ENCODE assay signal across 8 cellular contexts in the genomic region with DNA sequence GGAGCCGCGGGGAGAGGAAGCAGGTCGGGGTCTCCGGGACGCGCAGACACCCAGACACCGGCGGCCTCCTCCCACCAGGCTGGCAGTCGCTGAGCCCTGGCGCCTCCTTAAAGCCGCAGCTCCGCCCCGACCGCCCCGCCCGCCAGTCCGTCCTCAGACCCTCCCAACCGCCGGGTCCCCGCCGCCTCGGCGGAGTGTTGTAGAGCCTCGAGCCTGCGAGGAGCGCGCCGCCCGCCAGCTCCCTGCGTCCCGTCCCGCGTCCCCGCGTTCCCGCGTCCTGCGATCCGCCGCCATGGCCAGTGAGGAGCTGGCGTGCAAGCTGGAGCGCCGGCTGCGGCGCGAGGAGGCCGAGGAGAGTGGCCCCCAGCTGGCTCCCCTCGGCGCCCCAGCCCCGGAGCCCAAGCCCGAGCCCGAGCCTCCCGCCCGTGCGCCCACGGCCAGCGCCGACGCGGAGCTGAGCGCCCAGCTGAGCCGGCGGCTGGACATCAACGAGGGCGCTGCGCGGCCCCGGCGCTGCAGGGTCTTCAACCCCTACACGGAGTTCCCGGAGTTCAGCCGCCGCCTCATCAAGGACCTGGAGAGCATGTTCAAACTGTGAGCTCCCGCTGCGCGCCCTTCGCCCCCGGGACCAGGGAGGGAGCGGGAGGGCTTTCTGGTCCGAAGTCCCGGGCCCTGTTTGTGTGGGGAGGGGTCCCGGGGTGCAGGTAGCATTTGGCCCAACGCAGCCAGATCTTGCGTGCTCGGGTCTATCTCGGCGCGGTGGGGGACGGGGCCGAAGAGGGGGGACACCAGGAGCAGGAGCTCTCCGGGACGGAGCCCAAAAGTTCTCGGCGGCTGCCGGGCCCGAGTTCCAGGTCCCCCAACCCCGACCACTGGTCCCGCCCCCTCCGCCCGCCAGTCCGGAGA. TPM values are rescaled to one million over a fixed set of nuclear protein-coding genes. Genes with fewer than 3 reads are reported as not detected.
DNase-seq lines count a peak whose midpoint lies in the region; ATAC-seq, FAIRE-seq and TF ChIP-seq lines count a peak whose summit lies in the region.

TSS of gene EFHD1 (plus strand) at position 192 of the 906 bp plus-strand sequence. CDS start at position 293, 101 bp downstream.

- H4K20me1 ChIP-seq in MM.1S (ENCODE audit: insufficient read depth, low read length), result no peaks in the 10 kb centered on the region
- no peaks in the 10 kb centered on the region for H4K20me1 ChIP-seq in smooth muscle cell (ENCODE audit: low read depth)

- no peaks in the 10 kb centered on the region for H3K27me3 Mint-ChIP-seq in chondrocyte (ENCODE audit: low read depth)

- peak; percentile 89 for DNase-seq in D341Med (ENCODE audit: low spot score)
- peak; percentile 53 for DNase-seq in MM.1S
- peak; percentile 35 for DNase-seq in activated CD4-positive, alpha-beta T cell treated with anti-CD3 and anti-CD28 coated beads for 1 hour
- peak; percentile 98 for DNase-seq in chondrocyte (ENCODE audit: low spot score)
- DNase-seq in kidney, result peak; percentile 96
- peak; percentile 60 for DNase-seq in smooth muscle cell (lab: John Stamatoyannopoulos, UW; ENCODE audit: unreplicated experiment)

- 1% methylated on average over 95 of the region's 101 CpGs for WGBS in smooth muscle cell (ENCODE audit: low lambda C conversion rate)

- H3K4me3 Mint-ChIP-seq in chondrocyte (ENCODE audit: unreplicated experiment), result peak within 1 kb of the TSS; percentile 90

- no peak for FAIRE-seq in kidney (lab: Jason Lieb, UNC)

- no peaks in the 10 kb centered on the region for H3K9me2 ChIP-seq in MM.1S (replicated peaks; ENCODE audit: insufficient read depth, low read length)

- H3K27me3 ChIP-seq in MM.1S (replicated peaks; ENCODE audit: insufficient read depth, low read length) (peaks cover 33% of the 10 kb centered on the region), smooth muscle cell (ENCODE audit: low read depth) (no peaks in the 10 kb centered on the region)

- H3K27ac Mint-ChIP-seq in chondrocyte (ENCODE audit: unreplicated experiment), result peak within 1 kb of the TSS; percentile 91

- no peaks in the 10 kb centered on the region for H3K9me3 Mint-ChIP-seq in chondrocyte (ENCODE audit: low read depth)

- peak within 1 kb of the TSS; percentile 45 for H2AFZ ChIP-seq in MM.1S (ENCODE audit: low read length)
- H2AFZ ChIP-seq in smooth muscle cell (ENCODE audit: low read depth), result peak within 1 kb of the TSS; percentile 99

- H3K9ac ChIP-seq in MM.1S (ENCODE audit: low read length) (peak within 1 kb of the TSS; percentile 16; the same call in 1 of the 2 replicates), kidney (ENCODE audit: low read length in 2 of 2) (peak within 1 kb of the TSS; percentile 73 to 76), smooth muscle cell (ENCODE audit: low read depth) (peak within 1 kb of the TSS; percentile 86)

- intact Hi-C loops in kidney (cut with DNase I), result no loop called here

- peaks cover 48% of the 10 kb centered on the region for H3K4me1 Mint-ChIP-seq in chondrocyte (ENCODE audit: low read depth)

- ATAC-seq in HG02970 (IDR thresholded peaks at IDR 0.05; ENCODE audit: low FRiP score, unreplicated experiment) (no peak), HG03196 (IDR thresholded peaks at IDR 0.05; ENCODE audit: unreplicated experiment) (no peak)

- no peaks in the 10 kb centered on the region for H3F3A ChIP-seq in MM.1S (ENCODE audit: insufficient read depth, low read length)
- no peaks in the 10 kb centered on the region for H3F3A ChIP-seq in smooth muscle cell (ENCODE audit: low read depth)

- peak within 1 kb of the TSS; percentile 88; the same call in 1 of the 2 replicates for H3K4me2 ChIP-seq in MM.1S (ENCODE audit: low read depth, low read length)
- H3K4me2 ChIP-seq in smooth muscle cell, result peak within 1 kb of the TSS; percentile 95

- no peak within 1 kb of the TSS for H3K27ac ChIP-seq in MM.1S (ENCODE audit: low read length)
- peak within 1 kb of the TSS; percentile 92 for H3K27ac ChIP-seq in kidney (ENCODE audit: low read depth in 2 of 2, low read length in 2 of 2)
- peak within 1 kb of the TSS; percentile 70 for H3K27ac ChIP-seq in smooth muscle cell (ENCODE audit: low read depth)

- H3K79me2 ChIP-seq in MM.1S (ENCODE audit: low read length) (no peaks in the 10 kb centered on the region), smooth muscle cell (ENCODE audit: low read depth) (no peaks in the 10 kb centered on the region)

- H3K9me3 ChIP-seq in MM.1S (replicated peaks; ENCODE audit: insufficient read depth, low read length) (no peaks in the 10 kb centered on the region), kidney (ENCODE audit: control insufficient read depth in 1 of 2, low read length in 2 of 2) (no peaks in the 10 kb centered on the region), smooth muscle cell (replicated peaks; ENCODE audit: low read depth) (no peaks in the 10 kb centered on the region)

- H3K36me3 ChIP-seq in MM.1S (replicated peaks; ENCODE audit: insufficient read depth, low read length) (no peaks in the 10 kb centered on the region), kidney (ENCODE audit: control insufficient read depth in 1 of 2, insufficient read depth in 2 of 2, low read length in 2 of 2) (peaks cover 0 to 4% of the 10 kb centered on the region in 2 donors), smooth muscle cell (ENCODE audit: low read depth) (no peaks in the 10 kb centered on the region)

- peak within 1 kb of the TSS; percentile 66 for H3K4me3 ChIP-seq in MM.1S (ENCODE audit: low read length)
- H3K4me3 ChIP-seq in kidney (ENCODE audit: low read length in 2 of 2), result peak within 1 kb of the TSS; percentile 63 to 72
- H3K4me3 ChIP-seq in smooth muscle cell, result peak within 1 kb of the TSS; percentile 81

- no peak for TF ChIP-seq CTCF in MM.1S (IDR thresholded peaks at IDR 0.05; ENCODE audit: low read length)
- no peak for TF ChIP-seq CTCF in chondrocyte (IDR thresholded peaks at IDR 0.05)
- TF ChIP-seq CTCF in kidney (IDR thresholded peaks at IDR 0.05; ENCODE audit: borderline replicate concordance, extremely low read depth, insufficient read depth), result no peak
- TF ChIP-seq CTCF in smooth muscle cell (IDR thresholded peaks at IDR 0.05; ENCODE audit: borderline replicate concordance, insufficient read depth, poor library complexity, severe bottlenecking), result no peak

- H3K4me1 ChIP-seq in MM.1S (ENCODE audit: low read length) (no peaks in the 10 kb centered on the region), kidney (ENCODE audit: control insufficient read depth in 1 of 2, insufficient read depth in 1 of 2, low read depth in 1 of 2, low read length in 2 of 2) (peaks cover 13 to 15% of the 10 kb centered on the region in 2 donors), smooth muscle cell (ENCODE audit: low read depth) (peaks cover 3% of the 10 kb centered on the region)

- peaks cover 1% of the 10 kb centered on the region for H3K36me3 Mint-ChIP-seq in chondrocyte (ENCODE audit: low read depth)

RNA-seq across cellular contexts. Expression of gene EFHD1, which starts in this region (rescaled TPM):
- total RNA-seq in chondrocyte, result 109 to 178 TPM (median 175 TPM) in 3 replicates
- 129 TPM for total RNA-seq in kidney
- polyA plus RNA-seq in kidney (ENCODE audit: insufficient read depth, low read depth, low replicate concordance), result 280 TPM
- 6.4 and 7.7 TPM in 2 replicates for total RNA-seq in smooth muscle cell
- 19.2 and 25.1 TPM in 2 replicates for polyA plus RNA-seq in smooth muscle cell

Comparison
In these comparisons a context has a peak if more than half of its experiments do, and no peak if none do; other contexts are left out.
1. RNA of gene EFHD1 (total RNA-seq): 109 to 178 TPM in chondrocyte and 129 TPM in kidney (single experiment); 6.4 to 7.7 TPM in smooth muscle cell; every median in the first group is over 10 times any median in the second.
2. RNA of gene EFHD1 (polyA plus RNA-seq): 280 TPM in kidney (single experiment); 19.2 to 25.1 TPM in smooth muscle cell; every median in the first group is over 10 times any median in the second.
3. DNase-seq: peak in every context shown above with its lines; median percentile 98 in chondrocyte; 96 in kidney; 89 in D341Med; 60 in smooth muscle cell; 53 in MM.1S; 35 in activated CD4-positive, alpha-beta T cell treated with anti-CD3 and anti-CD28 coated beads for 1 hour.
4. H3K9ac ChIP-seq: peak in every context shown above with its lines; median percentile 86 in smooth muscle cell; 74 in kidney; 16 in MM.1S.
5. Peak in every context shown above with its lines, with median percentiles within 50 percentile points of each other: H3K4me3 ChIP-seq.